In genomic region chr2:71607490-71607889, GRCh38 we compare ENCODE assay signal across 21 cellular contexts.
DNase-seq lines count a peak whose midpoint lies in the region; ATAC-seq and TF ChIP-seq lines count a peak whose summit lies in the region.
"Had no signal": no experiment of that assay in that cellular context is flagged by ENCODE, and none has a peak within 500 bp of the region (broad histone marks: within the 10 kb centered on the region; RNA-seq: fewer than 3 reads in every experiment).

No MANE protein-coding gene starts in this region.

- DNase-seq in H7 (peak; percentile 22), RWPE2 (ENCODE audit: low spot score) (peak; percentile 55), glutamatergic neuron (peak; percentile 7), posterior cingulate gyrus (peak in 9 of 10 donors; percentile 8 to 89 (median 37)), cerebellar nuclear complex (lab: John Stamatoyannopoulos, UW) (no peak), superior temporal gyrus (ENCODE audit: extremely low spot score) (no peak), activated gamma-delta T cell (lab: John Stamatoyannopoulos, UW) (no peak)
- DNase-seq: activated CD8-positive, alpha-beta T cell treated with anti-CD3 and anti-CD28 coated beads for 36 hours; activated T-cell treated with anti-CD3 and anti-CD28 coated beads, Interleukin-2, amount 50 U/mL, for 4 hours; effector memory CD8-positive, alpha-beta T cell; KBM-7; NCI-H1694; NCI-H526 treated with DMSO at 0.1 percent for 48 hours; stimulated activated CD4-positive, alpha-beta T cell treated with anti-CD3 and anti-CD28 coated beads, Interleukin-4, amount 100 ng/mL, for 24 hours; stimulated activated naive CD4-positive, alpha-beta T cell treated with Interleukin-2 at 50 U/mL for 16 hours; T-helper 9 cell had no signal

- no peaks in the 10 kb centered on the region for H3K9me3 ChIP-seq in RWPE2 (ENCODE audit: severe bottlenecking)

- H3K4me1 ChIP-seq in RWPE2 (ENCODE audit: insufficient read depth, poor library complexity, severe bottlenecking): no peaks in the 10 kb centered on the region

- H3K27ac Mint-ChIP-seq in glutamatergic neuron (ENCODE audit: unreplicated experiment): no peak overlapping the region
- H3K27ac Mint-ChIP-seq: activated CD8-positive, alpha-beta T cell treated with anti-CD3 and anti-CD28 coated beads for 36 hours; activated naive CD4-positive, alpha-beta T cell treated with anti-CD3 and anti-CD28 coated beads, Interleukin-2, amount 50 U/mL, for 24 hours; CD8-positive, alpha-beta T cell; effector memory CD8-positive, alpha-beta T cell had no signal

- H3K27ac ChIP-seq in RWPE2 (ENCODE audit: poor library complexity, severe bottlenecking): no peak overlapping the region
- H3K27ac ChIP-seq: RWPE1 had no signal

- intact Hi-C loops in posterior cingulate gyrus (cut with DNase I): loop anchor here (10.0 kb wide), 1 partner anchor 537 kb away; the partner anchor contains the start of gene CYP26B1

- H3K4me1 Mint-ChIP-seq in glutamatergic neuron (ENCODE audit: low read depth, unreplicated experiment): peaks cover 14% of the 10 kb centered on the region

- H3K27me3 Mint-ChIP-seq in glutamatergic neuron (ENCODE audit: unreplicated experiment): peaks cover 8% of the 10 kb centered on the region

- no peak overlapping the region for H3K4me3 ChIP-seq in H7 (ENCODE audit: insufficient read depth, low read depth, low read length)
- H3K4me3 ChIP-seq in RWPE2 (ENCODE audit: severe bottlenecking): no peak overlapping the region

- no peaks in the 10 kb centered on the region for H3K36me3 ChIP-seq in H7 (replicated peaks; ENCODE audit: control insufficient read depth, insufficient read depth, low read length)
- no peaks in the 10 kb centered on the region for H3K36me3 ChIP-seq in RWPE2 (ENCODE audit: low read depth)

- H3K9me3 Mint-ChIP-seq in glutamatergic neuron (ENCODE audit: unreplicated experiment): peaks cover 11% of the 10 kb centered on the region
- H3K9me3 Mint-ChIP-seq: activated CD8-positive, alpha-beta T cell treated with anti-CD3 and anti-CD28 coated beads for 36 hours; activated naive CD4-positive, alpha-beta T cell treated with anti-CD3 and anti-CD28 coated beads, Interleukin-2, amount 50 U/mL, for 24 hours; activated T-cell treated with anti-CD3 and anti-CD28 coated beads, Interleukin-2, amount 50 U/mL, for 4 hours; CD8-positive, alpha-beta T cell; effector memory CD8-positive, alpha-beta T cell; neural crest cell had no signal

- H3K36me3 Mint-ChIP-seq in glutamatergic neuron (ENCODE audit: unreplicated experiment): no peaks in the 10 kb centered on the region
- H3K36me3 Mint-ChIP-seq: activated naive CD4-positive, alpha-beta T cell treated with anti-CD3 and anti-CD28 coated beads, Interleukin-2, amount 50 U/mL, for 24 hours; CD8-positive, alpha-beta T cell had no signal

- no peak for TF ChIP-seq CTCF in RWPE2 (IDR thresholded peaks at IDR 0.05; ENCODE audit: poor library complexity, severe bottlenecking)
- no peak for TF ChIP-seq CTCF in glutamatergic neuron (IDR thresholded peaks at IDR 0.05; ENCODE audit: partially characterized antibody, unreplicated experiment)

- no peak for ATAC-seq in RWPE2 (ENCODE audit: low read depth)
- ATAC-seq in HG02973 (IDR thresholded peaks at IDR 0.05; ENCODE audit: unreplicated experiment): no peak
- ATAC-seq: activated CD8-positive, alpha-beta T cell treated with anti-CD3 and anti-CD28 coated beads for 36 hours; activated T-cell treated with anti-CD3 and anti-CD28 coated beads, Interleukin-2, amount 50 U/mL, for 4 hours; CD8-positive, alpha-beta T cell; effector memory CD8-positive, alpha-beta T cell had no signal

- H3K27me3 ChIP-seq in H7 (ENCODE audit: control insufficient read depth, insufficient read depth, low read length) (no peaks in the 10 kb centered on the region), RWPE2 (ENCODE audit: insufficient read depth, poor library complexity, severe bottlenecking) (no peaks in the 10 kb centered on the region)

- H3K4me3 Mint-ChIP-seq in glutamatergic neuron (ENCODE audit: unreplicated experiment): no peak overlapping the region
- H3K4me3 Mint-ChIP-seq: activated CD8-positive, alpha-beta T cell treated with anti-CD3 and anti-CD28 coated beads for 36 hours; activated naive CD4-positive, alpha-beta T cell treated with anti-CD3 and anti-CD28 coated beads, Interleukin-2, amount 50 U/mL, for 24 hours; activated T-cell treated with anti-CD3 and anti-CD28 coated beads, Interleukin-2, amount 50 U/mL, for 4 hours; CD8-positive, alpha-beta T cell; effector memory CD8-positive, alpha-beta T cell; neural crest cell had no signal

Comparison
In these comparisons a context has a peak if more than half of its experiments do, and no peak if none do; other contexts are left out.
1. DNase-seq: peak in H7 (single experiment), RWPE2 (single experiment), glutamatergic neuron (single experiment) and posterior cingulate gyrus (9 of 10); none in cerebellar nuclear complex (0 of 2), superior temporal gyrus (single experiment) and activated gamma-delta T cell (single experiment).